Comparison of ENCODE assay signal across 33 cellular contexts in genomic region chr6:149869275-149869892, GRCh38. TPM values are rescaled to one million over a fixed set of nuclear protein-coding genes. Genes with fewer than 3 reads are reported as not detected.
"Had no signal": no experiment of that assay in that cellular context is flagged by ENCODE, and none has a peak within 500 bp of the region (broad histone marks: within the 10 kb centered on the region; RNA-seq: fewer than 3 reads in every experiment).

No MANE protein-coding gene starts in this region.

- H3K4me3 Mint-ChIP-seq: activated CD4-positive, alpha-beta memory T cell treated with anti-CD3 and anti-CD28 coated beads, Interleukin-2, amount 10 ng/mL, durations not matched to agents 7 days and 5 days; activated CD4-positive, alpha-beta T cell treated with anti-CD3 and anti-CD28 coated beads, Interleukin-2, amount 10 ng/mL, durations not matched to agents 7 days and 5 days; activated naive CD4-positive, alpha-beta T cell treated with anti-CD3 and anti-CD28 coated beads, Interleukin-2, amount 10 ng/mL, durations not matched to agents 7 days and 5 days; activated naive CD8-positive, alpha-beta T cell treated with anti-CD3 and anti-CD28 coated beads, Interleukin-2, amount 10 ng/mL, durations not matched to agents 7 days and 5 days; activated T-cell treated with anti-CD3 and anti-CD28 coated beads, Interleukin-2, amount 50 U/mL, for 24 hours; activated T-cell treated with anti-CD3 and anti-CD28 coated beads, Interleukin-2, amount 50 U/mL, for 72 hours; brain; WTC11 had no signal

- H3K27ac Mint-ChIP-seq: activated CD4-positive, alpha-beta memory T cell treated with anti-CD3 and anti-CD28 coated beads, Interleukin-2, amount 10 ng/mL, durations not matched to agents 7 days and 5 days; activated CD4-positive, alpha-beta T cell treated with anti-CD3 and anti-CD28 coated beads, Interleukin-2, amount 10 ng/mL, durations not matched to agents 7 days and 5 days; activated naive CD4-positive, alpha-beta T cell treated with anti-CD3 and anti-CD28 coated beads, Interleukin-2, amount 10 ng/mL, durations not matched to agents 7 days and 5 days; activated naive CD4-positive, alpha-beta T cell treated with anti-CD3 and anti-CD28 coated beads, Interleukin-2, amount 50 U/mL, for 72 hours; activated naive CD8-positive, alpha-beta T cell treated with anti-CD3 and anti-CD28 coated beads, Interleukin-2, amount 10 ng/mL, durations not matched to agents 7 days and 5 days; activated T-cell treated with anti-CD3 and anti-CD28 coated beads, Interleukin-2, amount 50 U/mL, for 24 hours; activated T-cell treated with anti-CD3 and anti-CD28 coated beads, Interleukin-2, amount 50 U/mL, for 72 hours; brain had no signal

- H3K36me3 ChIP-seq: ascending aorta, breast epithelium, cardiac muscle cell, colonic mucosa, esophagus muscularis mucosa, gastrocnemius medialis, heart left ventricle had no signal

- H3K27me3 ChIP-seq: ascending aorta, breast epithelium, cardiac muscle cell, colonic mucosa, esophagus muscularis mucosa, foreskin keratinocyte, gastrocnemius medialis, heart left ventricle had no signal

- H3K4me1 ChIP-seq: breast epithelium, colonic mucosa, foreskin keratinocyte had no signal

- DNase-seq: activated CD4-positive, alpha-beta memory T cell treated with anti-CD3 and anti-CD28 coated beads, Interleukin-2, amount 10 ng/mL, durations not matched to agents 7 days and 5 days; activated CD4-positive, alpha-beta T cell treated with anti-CD3 and anti-CD28 coated beads for 1 hour; activated CD4-positive, alpha-beta T cell treated with anti-CD3 and anti-CD28 coated beads for 4 hours; activated CD4-positive, alpha-beta T cell treated with anti-CD3 and anti-CD28 coated beads, Interleukin-2, amount 10 ng/mL, durations not matched to agents 7 days and 5 days; activated CD4-positive, alpha-beta T cell treated with anti-CD3 and anti-CD28 coated beads, Interleukin-2, amount 50 U/mL, for 4 hours; activated CD8-positive, alpha-beta memory T cell treated with anti-CD3 and anti-CD28 coated beads, Interleukin-2, amount 50 U/mL, for 48 hours; activated gamma-delta T cell; activated naive CD4-positive, alpha-beta T cell; activated naive CD4-positive, alpha-beta T cell treated with anti-CD3 and anti-CD28 coated beads, Interleukin-2, amount 10 ng/mL, durations not matched to agents 7 days and 5 days; activated naive CD8-positive, alpha-beta T cell treated with anti-CD3 and anti-CD28 coated beads, Interleukin-2, amount 10 ng/mL, durations not matched to agents 7 days and 5 days; activated T-cell treated with anti-CD3 and anti-CD28 coated beads for 4 hours; activated T-cell treated with anti-CD3 and anti-CD28 coated beads, Interleukin-2, amount 50 U/mL, for 24 hours; activated T-cell treated with anti-CD3 and anti-CD28 coated beads, Interleukin-2, amount 50 U/mL, for 72 hours; central memory CD4-positive, alpha-beta T cell; cerebellar nuclear complex; effector CD8-positive, alpha-beta T cell; erythroblast; foreskin keratinocyte; gastrocnemius medialis; glutamatergic neuron; heart left ventricle; T-helper 1 cell; T-helper 2 cell had no signal

- ATAC-seq: activated naive CD4-positive, alpha-beta T cell treated with anti-CD3 and anti-CD28 coated beads, Interleukin-2, amount 50 U/mL, for 72 hours; activated T-cell treated with anti-CD3 and anti-CD28 coated beads, Interleukin-2, amount 50 U/mL, for 72 hours; foreskin keratinocyte; gastrocnemius medialis; heart left ventricle; WTC11 had no signal

- H3K4me1 Mint-ChIP-seq: activated naive CD8-positive, alpha-beta T cell treated with anti-CD3 and anti-CD28 coated beads, Interleukin-2, amount 10 ng/mL, durations not matched to agents 7 days and 5 days had no signal

- H3K9me3 Mint-ChIP-seq: activated naive CD4-positive, alpha-beta T cell treated with anti-CD3 and anti-CD28 coated beads, Interleukin-2, amount 50 U/mL, for 72 hours had no signal

- H3K27ac ChIP-seq: ascending aorta, breast epithelium, cardiac muscle cell, colonic mucosa, esophagus muscularis mucosa, foreskin keratinocyte, gastrocnemius medialis, heart left ventricle, VCaP had no signal

- H3K4me3 ChIP-seq: ascending aorta, breast epithelium, cardiac muscle cell, colonic mucosa, esophagus muscularis mucosa, gastrocnemius medialis, heart left ventricle had no signal

- H3K9me3 ChIP-seq: ascending aorta, breast epithelium, colonic mucosa, esophagus muscularis mucosa, gastrocnemius medialis had no signal

- FAIRE-seq: endometrium had no signal

- H3K36me3 Mint-ChIP-seq: activated naive CD4-positive, alpha-beta T cell treated with anti-CD3 and anti-CD28 coated beads, Interleukin-2, amount 10 ng/mL, durations not matched to agents 7 days and 5 days; activated naive CD4-positive, alpha-beta T cell treated with anti-CD3 and anti-CD28 coated beads, Interleukin-2, amount 50 U/mL, for 72 hours; activated naive CD8-positive, alpha-beta T cell treated with anti-CD3 and anti-CD28 coated beads, Interleukin-2, amount 10 ng/mL, durations not matched to agents 7 days and 5 days; brain; WTC11 had no signal

RNA-seq across cellular contexts. Expression of gene RAET1E, which starts 28.5 kb away (rescaled TPM):
- total RNA-seq: activated CD4-positive, alpha-beta memory T cell treated with anti-CD3 and anti-CD28 coated beads, Interleukin-2, amount 10 ng/mL, durations not matched to agents 7 days and 5 days; activated CD4-positive, alpha-beta T cell treated with anti-CD3 and anti-CD28 coated beads, Interleukin-2, amount 10 ng/mL, durations not matched to agents 7 days and 5 days; activated naive CD8-positive, alpha-beta T cell treated with anti-CD3 and anti-CD28 coated beads, Interleukin-2, amount 10 ng/mL, durations not matched to agents 7 days and 5 days; activated T-cell treated with anti-CD3 and anti-CD28 coated beads, Interleukin-2, amount 50 U/mL, for 72 hours; ascending aorta; cardiac muscle cell; WTC11 had no signal
- polyA plus RNA-seq: cardiac muscle cell had no signal

RNA-seq across cellular contexts. Expression of gene RAET1G, which starts 53.5 kb away (rescaled TPM):
- total RNA-seq: activated CD4-positive, alpha-beta memory T cell treated with anti-CD3 and anti-CD28 coated beads, Interleukin-2, amount 10 ng/mL, durations not matched to agents 7 days and 5 days; activated CD4-positive, alpha-beta T cell treated with anti-CD3 and anti-CD28 coated beads, Interleukin-2, amount 10 ng/mL, durations not matched to agents 7 days and 5 days; activated naive CD4-positive, alpha-beta T cell treated with anti-CD3 and anti-CD28 coated beads, Interleukin-2, amount 50 U/mL, for 72 hours; activated naive CD8-positive, alpha-beta T cell treated with anti-CD3 and anti-CD28 coated beads, Interleukin-2, amount 10 ng/mL, durations not matched to agents 7 days and 5 days; activated T-cell treated with anti-CD3 and anti-CD28 coated beads, Interleukin-2, amount 50 U/mL, for 72 hours; ascending aorta; cardiac muscle cell; WTC11 had no signal
- polyA plus RNA-seq: cardiac muscle cell had no signal
